In genomic region chr5:34487202-34487879, GRCh38 we compare ENCODE assay signal across 10 cellular contexts.
DNase-seq lines count a peak whose midpoint lies in the region; ATAC-seq and TF ChIP-seq lines count a peak whose summit lies in the region.
"Had no signal": no experiment of that assay in that cellular context is flagged by ENCODE, and none has a peak within 500 bp of the region (broad histone marks: within the 10 kb centered on the region; RNA-seq: fewer than 3 reads in every experiment).

No MANE protein-coding gene starts in this region.

- TF ChIP-seq CTCF in Panc1 (IDR thresholded peaks at IDR 0.05) = no peak

- DNase-seq in ELR (ENCODE audit: low read depth) = peak; percentile 82
- peak; percentile 52 for DNase-seq in Panc1 (ENCODE audit: low read depth, low spot score)
- peak; percentile 95 for DNase-seq in fibroblast of peridontal ligament (ENCODE audit: extremely low read depth)
- peak; percentile 98 for DNase-seq in renal cortical epithelial cell (ENCODE audit: low read depth)
- DNase-seq in activated CD8-positive, alpha-beta memory T cell treated with anti-CD3 and anti-CD28 coated beads, Interleukin-2, amount 10 ng/mL, durations not matched to agents 7 days and 5 days = no peak
- no peak for DNase-seq in activated effector memory CD4-positive, alpha-beta T cell treated with anti-CD3 and anti-CD28 coated beads, Interleukin-2, amount 50 U/mL, for 16 hours
- DNase-seq: activated CD8-positive, alpha-beta memory T cell treated with anti-CD3 and anti-CD28 coated beads, Interleukin-2, amount 50 U/mL, for 48 hours; NCI-H446 treated with DMSO at 0.1 percent for 48 hours had no signal

- no peak overlapping the region for H3K27ac Mint-ChIP-seq in activated CD8-positive, alpha-beta memory T cell treated with anti-CD3 and anti-CD28 coated beads, Interleukin-2, amount 10 ng/mL, durations not matched to agents 7 days and 5 days

- no peak overlapping the region for H3K4me3 Mint-ChIP-seq in activated CD8-positive, alpha-beta memory T cell treated with anti-CD3 and anti-CD28 coated beads, Interleukin-2, amount 10 ng/mL, durations not matched to agents 7 days and 5 days

- H3K36me3 Mint-ChIP-seq in activated CD8-positive, alpha-beta memory T cell treated with anti-CD3 and anti-CD28 coated beads, Interleukin-2, amount 10 ng/mL, durations not matched to agents 7 days and 5 days = no peaks in the 10 kb centered on the region

- intact Hi-C loops in Panc1 (cut with micrococcal nuclease; ENCODE audit: unreplicated experiment) = loop anchor here (5.0 kb wide), 1 partner anchor 515 kb away; no protein-coding TSS in a partner anchor

- no peak overlapping the region for H3K4me3 ChIP-seq in Panc1 (ENCODE audit: low read depth in 2 of 2, low read length in 2 of 2)

- H3K27ac ChIP-seq in Panc1 (ENCODE audit: low read length) = no peak overlapping the region

- POLR2A ChIA-PET in Panc1 (lab: Charles Lee) = no interaction called here

- no peaks in the 10 kb centered on the region for H3K9me3 Mint-ChIP-seq in activated CD8-positive, alpha-beta memory T cell treated with anti-CD3 and anti-CD28 coated beads, Interleukin-2, amount 10 ng/mL, durations not matched to agents 7 days and 5 days (ENCODE audit: low read depth)

- in situ Hi-C loops in Panc1 (cut with HindIII; ENCODE audit: low pct_unique_long_range_greater_than_20kb, low sequenced_read_pairs) = no loop called here

- peaks cover 2% of the 10 kb centered on the region for H3K4me1 Mint-ChIP-seq in activated CD8-positive, alpha-beta memory T cell treated with anti-CD3 and anti-CD28 coated beads, Interleukin-2, amount 10 ng/mL, durations not matched to agents 7 days and 5 days

- H3K36me3 ChIP-seq in Panc1 (ENCODE audit: control insufficient read depth, insufficient read depth, low read length) = no peaks in the 10 kb centered on the region

- peaks cover 38% of the 10 kb centered on the region for H3K27me3 Mint-ChIP-seq in activated CD8-positive, alpha-beta memory T cell treated with anti-CD3 and anti-CD28 coated beads, Interleukin-2, amount 10 ng/mL, durations not matched to agents 7 days and 5 days

- no peaks in the 10 kb centered on the region for H3K4me1 ChIP-seq in Panc1 (ENCODE audit: control insufficient read depth, insufficient read depth, low read length)

- no TSS peak for BruUV-seq in Panc1 (replicated peaks; lab: Mats Ljungman, UMichigan)

- no peaks in the 10 kb centered on the region for H3K27me3 ChIP-seq in Panc1 (ENCODE audit: control insufficient read depth, insufficient read depth, low read length)

- H3K9me3 ChIP-seq in Panc1 (ENCODE audit: control insufficient read depth, insufficient read depth, low read depth, low read length) = no peaks in the 10 kb centered on the region

- CTCF ChIA-PET in Panc1 (lab: Charles Lee) = interaction anchor here (1.3 kb wide), 1 partner anchor 10 kb away, joined by 3 read pairs; no protein-coding TSS in a partner anchor
- CTCF ChIA-PET in activated CD8-positive, alpha-beta memory T cell treated with anti-CD3 and anti-CD28 coated beads, Interleukin-2, amount 10 ng/mL, durations not matched to agents 7 days and 5 days (lab: Charles Lee) = interaction anchor here (0.8 to 2.3 kb wide), 5 partner anchors 10 to 517 kb away, joined by 3 to 10 read pairs (median 7); no protein-coding TSS in a partner anchor

- ATAC-seq in Panc1 (no peak), GM21825 (IDR thresholded peaks at IDR 0.05; ENCODE audit: unreplicated experiment) (no peak), HG03460 (IDR thresholded peaks at IDR 0.05; ENCODE audit: unreplicated experiment) (no peak)
- ATAC-seq in activated CD8-positive, alpha-beta memory T cell treated with anti-CD3 and anti-CD28 coated beads, Interleukin-2, amount 10 ng/mL, durations not matched to agents 7 days and 5 days = no peak

Comparison
In these comparisons a context has a peak if more than half of its experiments do, and no peak if none do; other contexts are left out.
1. DNase-seq: peak in ELR (single experiment), Panc1 (single experiment), fibroblast of peridontal ligament (single experiment) and renal cortical epithelial cell (single experiment); none in activated CD8-positive, alpha-beta memory T cell treated with anti-CD3 and anti-CD28 coated beads, Interleukin-2, amount 10 ng/mL, durations not matched to agents 7 days and 5 days (single experiment) and activated effector memory CD4-positive, alpha-beta T cell treated with anti-CD3 and anti-CD28 coated beads, Interleukin-2, amount 50 U/mL, for 16 hours (single experiment).